ENCODE assay signal across 23 cellular contexts in the genomic region with DNA sequence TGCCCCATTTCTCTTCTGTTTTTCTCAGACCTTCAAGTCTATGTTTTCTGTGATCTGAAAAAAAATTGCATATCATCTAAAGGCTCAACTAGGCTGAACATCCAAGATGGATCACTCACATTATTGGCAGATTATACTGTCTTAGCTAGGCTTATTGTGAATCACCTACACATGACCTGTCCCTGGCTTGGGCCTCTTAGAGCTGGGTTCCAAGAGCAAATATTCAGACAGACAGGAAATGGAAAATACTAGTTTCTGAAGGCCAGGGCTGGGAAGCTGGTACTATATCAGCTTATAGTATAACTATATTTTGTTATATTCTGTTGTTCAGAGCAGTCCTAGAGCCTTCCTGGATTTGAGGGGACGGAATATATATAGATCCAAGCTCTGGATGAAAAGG.
DNase-seq lines count a peak whose midpoint lies in the region; ATAC-seq, FAIRE-seq and TF ChIP-seq lines count a peak whose summit lies in the region.
"Had no signal": no experiment of that assay in that cellular context is flagged by ENCODE, and none has a peak within 500 bp of the region (broad histone marks: within the 10 kb centered on the region; RNA-seq: fewer than 3 reads in every experiment).

No MANE protein-coding gene starts in this region.

- no peaks in the 10 kb centered on the region for H3K27me3 Mint-ChIP-seq in activated CD4-positive, alpha-beta T cell treated with anti-CD3 and anti-CD28 coated beads, Interleukin-2, amount 10 ng/mL, durations not matched to agents 7 days and 5 days
- no peaks in the 10 kb centered on the region for H3K27me3 Mint-ChIP-seq in Caco-2 (ENCODE audit: insufficient read depth, unreplicated experiment)
- H3K27me3 Mint-ChIP-seq: progenitor cell of endocrine pancreas had no signal

- H3K27ac Mint-ChIP-seq in activated CD4-positive, alpha-beta T cell treated with anti-CD3 and anti-CD28 coated beads, Interleukin-2, amount 10 ng/mL, durations not matched to agents 7 days and 5 days: peak overlapping the region; percentile 9
- no peak overlapping the region for H3K27ac Mint-ChIP-seq in Caco-2 (ENCODE audit: unreplicated experiment)
- H3K27ac Mint-ChIP-seq: nephron progenitor cell, progenitor cell of endocrine pancreas had no signal

- H3K27me3 ChIP-seq in endothelial cell of umbilical vein (ENCODE audit: control insufficient read depth in 2 of 2, insufficient read depth in 2 of 2, low read length in 2 of 2) (no peaks in the 10 kb centered on the region), Caco-2 (replicated peaks; ENCODE audit: control insufficient read depth, insufficient read depth, low read length) (no peaks in the 10 kb centered on the region)
- H3K27me3 ChIP-seq: BLaER1 treated with 17β-estradiol and CSF1 and Interleukin-3, amounts not matched to agents 10 nM and 100 nM; vagina had no signal

- no peaks in the 10 kb centered on the region for H3K9me1 ChIP-seq in endothelial cell of umbilical vein (replicated peaks; ENCODE audit: control insufficient read depth, extremely low read depth, insufficient read depth, low read length)

- H3K9me3 Mint-ChIP-seq in activated CD4-positive, alpha-beta T cell treated with anti-CD3 and anti-CD28 coated beads, Interleukin-2, amount 10 ng/mL, durations not matched to agents 7 days and 5 days: no peaks in the 10 kb centered on the region
- H3K9me3 Mint-ChIP-seq in Caco-2 (ENCODE audit: unreplicated experiment): no peaks in the 10 kb centered on the region
- H3K9me3 Mint-ChIP-seq: nephron progenitor cell had no signal

- CTCF ChIA-PET in activated CD4-positive, alpha-beta T cell treated with anti-CD3 and anti-CD28 coated beads, Interleukin-2, amount 10 ng/mL, durations not matched to agents 7 days and 5 days (lab: Charles Lee): interaction anchor here (1.3 kb wide), 1 partner anchor 17 kb away, joined by 4 read pairs; no protein-coding TSS in a partner anchor
- CTCF ChIA-PET in endothelial cell of umbilical vein (lab: Charles Lee) (interaction anchor here (1.1 to 10.2 kb wide), 3 partner anchors 8 to 16 kb away, joined by 3 to 119 read pairs (median 10); no protein-coding TSS in a partner anchor), Caco-2 (lab: Charles Lee) (no interaction called here)

- H3K27ac ChIP-seq in endothelial cell of umbilical vein (ENCODE audit: insufficient read depth, low read depth, low read length): no peak overlapping the region
- H3K27ac ChIP-seq: BLaER1 treated with 17β-estradiol and CSF1 and Interleukin-3, amounts not matched to agents 10 nM and 100 nM; vagina had no signal

- no peak for FAIRE-seq in endothelial cell of umbilical vein (lab: Jason Lieb, UNC)
- FAIRE-seq: GM12891, K562 had no signal

- peaks cover 29% of the 10 kb centered on the region for H3K36me3 Mint-ChIP-seq in activated CD4-positive, alpha-beta T cell treated with anti-CD3 and anti-CD28 coated beads, Interleukin-2, amount 10 ng/mL, durations not matched to agents 7 days and 5 days (ENCODE audit: low read depth)
- peaks cover 5% of the 10 kb centered on the region for H3K36me3 Mint-ChIP-seq in Caco-2 (ENCODE audit: insufficient read depth, unreplicated experiment)

- BruUV-seq in endothelial cell of umbilical vein (replicated peaks; lab: Mats Ljungman, UMichigan) (no TSS peak), Caco-2 (replicated peaks; lab: Mats Ljungman, UMichigan) (no TSS peak)

- dilution Hi-C loops in endothelial cell of umbilical vein (cut with MboI; ENCODE audit: extremely low pct_ligation_motif_present, low sequenced_read_pairs): no loop called here

- peaks cover 0 to 4% of the 10 kb centered on the region in 2 experiments for H3K36me3 ChIP-seq in endothelial cell of umbilical vein (ENCODE audit: control insufficient read depth in 2 of 2, extremely low read depth in 1 of 2, insufficient read depth in 2 of 2, low read length in 2 of 2)
- no peaks in the 10 kb centered on the region; the same call in 1 of the 2 replicates for H3K36me3 ChIP-seq in Caco-2 (ENCODE audit: control insufficient read depth, insufficient read depth, low read length)

- TF ChIP-seq POLR2A in endothelial cell of umbilical vein (IDR thresholded peaks at IDR 0.05; ENCODE audit: low read depth, low read length): no peak

- H2AFZ ChIP-seq in endothelial cell of umbilical vein (ENCODE audit: low read depth, low read length): no peak overlapping the region

- POLR2A ChIA-PET in activated CD4-positive, alpha-beta T cell treated with anti-CD3 and anti-CD28 coated beads, Interleukin-2, amount 10 ng/mL, durations not matched to agents 7 days and 5 days (lab: Charles Lee): no interaction called here
- POLR2A ChIA-PET in endothelial cell of umbilical vein (lab: Charles Lee) (no interaction called here), Caco-2 (lab: Charles Lee) (no interaction called here)

- no peak overlapping the region for H3K4me3 Mint-ChIP-seq in activated CD4-positive, alpha-beta T cell treated with anti-CD3 and anti-CD28 coated beads, Interleukin-2, amount 10 ng/mL, durations not matched to agents 7 days and 5 days
- H3K4me3 Mint-ChIP-seq in Caco-2 (ENCODE audit: unreplicated experiment): no peak overlapping the region
- H3K4me3 Mint-ChIP-seq: nephron progenitor cell had no signal

- DNase-seq in activated CD4-positive, alpha-beta T cell treated with anti-CD3 and anti-CD28 coated beads, Interleukin-2, amount 10 ng/mL, durations not matched to agents 7 days and 5 days: no peak
- DNase-seq in activated CD4-positive, alpha-beta T cell treated with anti-CD3 and anti-CD28 coated beads, Interleukin-2, amount 50 U/mL, for 48 hours: no peak
- DNase-seq in RKO (ENCODE audit: low spot score): peak; percentile 16
- DNase-seq in endothelial cell of umbilical vein (ENCODE audit: low read depth, low spot score): peak; percentile 50
- DNase-seq in renal cortical epithelial cell (ENCODE audit: low read depth): peak; percentile 44
- no peak for DNase-seq in inferior parietal cortex (ENCODE audit: extremely low spot score)
- DNase-seq in Caco-2: no peak
- DNase-seq: activated effector memory CD4-positive, alpha-beta T cell treated with anti-CD3 and anti-CD28 coated beads, Interleukin-2, amount 50 U/mL, for 16 hours; DMS 273 treated with DMSO at 0.1 percent for 48 hours; islet precursor cell; NCI-H1048; NCI-H1930; NCI-H345; nephron progenitor cell; NK-92 treated with Interleukin-12 subunit alpha and Interleukin-12 subunit beta, amount 100 ng/mL, for 24 hours; stimulated activated CD4-positive, alpha-beta T cell treated with anti-CD3 and anti-CD28 coated beads, Interleukin-4, amount 100 ng/mL, for 24 hours had no signal

- no peaks in the 10 kb centered on the region for H4K20me1 ChIP-seq in endothelial cell of umbilical vein (replicated peaks; ENCODE audit: control insufficient read depth, extremely low read depth, insufficient read depth, low read length)

- H3K4me2 ChIP-seq in endothelial cell of umbilical vein (ENCODE audit: insufficient read depth, low read length): no peak overlapping the region
- H3K4me2 ChIP-seq: BLaER1 treated with 17β-estradiol and CSF1 and Interleukin-3, amounts not matched to agents 10 nM and 100 nM had no signal

- H3K4me1 Mint-ChIP-seq in activated CD4-positive, alpha-beta T cell treated with anti-CD3 and anti-CD28 coated beads, Interleukin-2, amount 10 ng/mL, durations not matched to agents 7 days and 5 days: peaks cover 6% of the 10 kb centered on the region
- no peaks in the 10 kb centered on the region for H3K4me1 Mint-ChIP-seq in Caco-2 (ENCODE audit: low read depth, unreplicated experiment)

- no peak overlapping the region for H3K4me3 ChIP-seq in endothelial cell of umbilical vein (replicated peaks in 1 of 3; ENCODE audit: insufficient read depth in 1 of 3, low read depth in 1 of 3, low read length in 3 of 3)
- no peak overlapping the region for H3K4me3 ChIP-seq in Caco-2 (ENCODE audit: low read depth, low read length)
- H3K4me3 ChIP-seq: BLaER1 treated with 17β-estradiol and CSF1 and Interleukin-3, amounts not matched to agents 10 nM and 100 nM; K562; vagina had no signal

- no peak for TF ChIP-seq CTCF in endothelial cell of umbilical vein (IDR thresholded peaks at IDR 0.05; ENCODE audit: extremely low read depth in 1 of 2, insufficient read depth in 1 of 2, low read depth in 1 of 2, low read length in 2 of 2)
- TF ChIP-seq CTCF in Caco-2 (IDR thresholded peaks at IDR 0.05; ENCODE audit: insufficient read depth in 1 of 2, low read depth in 1 of 2, low read length in 1 of 2, severe bottlenecking in 1 of 2, unreplicated experiment in 1 of 2): no peak

- no peak overlapping the region for H3K9ac ChIP-seq in endothelial cell of umbilical vein (replicated peaks; ENCODE audit: extremely low read depth, insufficient read depth, low read length)
- H3K9ac ChIP-seq: BLaER1 treated with 17β-estradiol and CSF1 and Interleukin-3, amounts not matched to agents 10 nM and 100 nM had no signal

- H3K9me3 ChIP-seq in endothelial cell of umbilical vein (replicated peaks; ENCODE audit: control insufficient read depth, insufficient read depth, low read length) (no peaks in the 10 kb centered on the region), Caco-2 (no peaks in the 10 kb centered on the region)
- H3K9me3 ChIP-seq: BLaER1 treated with 17β-estradiol and CSF1 and Interleukin-3, amounts not matched to agents 10 nM and 100 nM; vagina had no signal

- H3K4me1 ChIP-seq in endothelial cell of umbilical vein (ENCODE audit: control insufficient read depth, extremely low read depth, insufficient read depth, low read length) (peaks cover 12% of the 10 kb centered on the region), Caco-2 (peaks cover 6% of the 10 kb centered on the region)
- H3K4me1 ChIP-seq: vagina had no signal

- no peaks in the 10 kb centered on the region for H3K79me2 ChIP-seq in endothelial cell of umbilical vein (ENCODE audit: control insufficient read depth, insufficient read depth, low read length)

- intact Hi-C loops in endothelial cell of umbilical vein (cut with micrococcal nuclease): no loop called here
- intact Hi-C loops in Caco-2 (cut with micrococcal nuclease; ENCODE audit: unreplicated experiment): no loop called here

- ATAC-seq in HG03039 (IDR thresholded peaks at IDR 0.05; ENCODE audit: unreplicated experiment): no peak
- ATAC-seq: HCT116, K562 had no signal

TF ChIP-seq in endothelial cell of umbilical vein, 7 proteins besides CTCF, POLR2A, EP300 and RAD21 (continues in another document):
- TF ChIP-seq MYC (IDR thresholded peaks at IDR 0.05; ENCODE audit: low read depth, low read length): no peak
- TF ChIP-seq POLR2AphosphoS5 (IDR thresholded peaks at IDR 0.05; ENCODE audit: insufficient read depth, low read depth, low read length): no peak
- no peak for TF ChIP-seq MAX (IDR thresholded peaks at IDR 0.05; ENCODE audit: insufficient read depth, insufficient read length)
- no peak for TF ChIP-seq GATA2 (IDR thresholded peaks at IDR 0.05; ENCODE audit: insufficient read depth, insufficient read length, low read depth, low read length)
- TF ChIP-seq EZH2 (IDR thresholded peaks at IDR 0.05; ENCODE audit: borderline replicate concordance, low read depth, low read length, severe bottlenecking): no peak
- TF ChIP-seq FOS (IDR thresholded peaks at IDR 0.05; ENCODE audit: borderline replicate concordance, insufficient read depth, low read length): no peak

Comparison
In these comparisons a context has a peak if more than half of its experiments do, and no peak if none do; other contexts are left out.
1. DNase-seq: peak in RKO (single experiment), endothelial cell of umbilical vein (single experiment) and renal cortical epithelial cell (single experiment); none in activated CD4-positive, alpha-beta T cell treated with anti-CD3 and anti-CD28 coated beads, Interleukin-2, amount 10 ng/mL, durations not matched to agents 7 days and 5 days (single experiment), activated CD4-positive, alpha-beta T cell treated with anti-CD3 and anti-CD28 coated beads, Interleukin-2, amount 50 U/mL, for 48 hours (0 of 2), inferior parietal cortex (single experiment) and Caco-2 (0 of 2).